Comparison of ENCODE assay signal across 18 cellular contexts in genomic region chr12:45718306-45718705, GRCh38. TPM values are rescaled to one million over a fixed set of nuclear protein-coding genes. Genes with fewer than 3 reads are reported as not detected.
DNase-seq lines count a peak whose midpoint lies in the region; ATAC-seq, FAIRE-seq and TF ChIP-seq lines count a peak whose summit lies in the region.
"Had no signal": no experiment of that assay in that cellular context is flagged by ENCODE, and none has a peak within 500 bp of the region (broad histone marks: within the 10 kb centered on the region; RNA-seq: fewer than 3 reads in every experiment).

No MANE protein-coding gene starts in this region.

- H3K36me3 Mint-ChIP-seq in T-helper 17 cell (ENCODE audit: low read depth): peaks cover 5% of the 10 kb centered on the region

- no peaks in the 10 kb centered on the region for H3K36me3 ChIP-seq in kidney (ENCODE audit: control insufficient read depth in 1 of 2, insufficient read depth in 2 of 2, low read length in 2 of 2)
- H3K36me3 ChIP-seq in thyroid gland: no peaks in the 10 kb centered on the region
- H3K36me3 ChIP-seq: HAP-1 had no signal

- H3K4me1 Mint-ChIP-seq in stimulated activated naive CD8-positive, alpha-beta T cell treated with anti-CD3 and anti-CD28 coated beads, Interleukin-15, amount 100 ng/mL, for 72 hours: peaks cover 52% of the 10 kb centered on the region
- H3K4me1 Mint-ChIP-seq in T-helper 17 cell: peaks cover 28% of the 10 kb centered on the region

- TF ChIP-seq POLR2A in thyroid gland (IDR thresholded peaks at IDR 0.05): no peak

- H3K9ac ChIP-seq in kidney (ENCODE audit: low read length in 2 of 2): no peak overlapping the region

- no peak overlapping the region for H3K4me3 Mint-ChIP-seq in stimulated activated naive CD8-positive, alpha-beta T cell treated with anti-CD3 and anti-CD28 coated beads, Interleukin-15, amount 100 ng/mL, for 72 hours
- no peak overlapping the region for H3K4me3 Mint-ChIP-seq in T-helper 17 cell
- H3K4me3 Mint-ChIP-seq: IgD-negative memory B cell had no signal

- intact Hi-C loops in kidney (cut with DNase I) (no loop called here), thyroid gland (cut with DNase I) (no loop called here)

- H3K9me3 Mint-ChIP-seq in stimulated activated naive CD8-positive, alpha-beta T cell treated with anti-CD3 and anti-CD28 coated beads, Interleukin-15, amount 100 ng/mL, for 72 hours: no peaks in the 10 kb centered on the region
- H3K9me3 Mint-ChIP-seq: IgD-negative memory B cell had no signal

- no peak for TF ChIP-seq CTCF in kidney (IDR thresholded peaks at IDR 0.05; ENCODE audit: borderline replicate concordance, extremely low read depth, insufficient read depth)
- TF ChIP-seq CTCF in thyroid gland (IDR thresholded peaks at IDR 0.05): no peak
- no peak for TF ChIP-seq CTCF in GM10266 (IDR thresholded peaks at IDR 0.05; ENCODE audit: control insufficient read depth, insufficient read depth, low read depth, missing control alignments)

- 94 to 96% methylated on average over 4 of the region's 4 CpGs for whole genome bisulfite sequencing in thyroid gland, 2 donors

- H3K27me3 ChIP-seq in thyroid gland: no peaks in the 10 kb centered on the region

- H3K27me3 Mint-ChIP-seq in stimulated activated naive CD8-positive, alpha-beta T cell treated with anti-CD3 and anti-CD28 coated beads, Interleukin-15, amount 100 ng/mL, for 72 hours: no peaks in the 10 kb centered on the region
- H3K27me3 Mint-ChIP-seq in T-helper 17 cell: no peaks in the 10 kb centered on the region
- H3K27me3 Mint-ChIP-seq: IgD-negative memory B cell had no signal

- H3K9me3 ChIP-seq in T-helper 17 cell (ENCODE audit: control insufficient read depth, low read length, poor library complexity, severe bottlenecking): no peaks in the 10 kb centered on the region
- no peaks in the 10 kb centered on the region for H3K9me3 ChIP-seq in kidney (ENCODE audit: control insufficient read depth in 1 of 2, low read length in 2 of 2)
- no peaks in the 10 kb centered on the region for H3K9me3 ChIP-seq in thyroid gland
- H3K9me3 ChIP-seq: HAP-1 had no signal

- no peak overlapping the region for H3K27ac Mint-ChIP-seq in stimulated activated naive CD8-positive, alpha-beta T cell treated with anti-CD3 and anti-CD28 coated beads, Interleukin-15, amount 100 ng/mL, for 72 hours
- peak overlapping the region; percentile 4 for H3K27ac Mint-ChIP-seq in T-helper 17 cell

- H3K4me3 ChIP-seq in kidney (ENCODE audit: low read length in 2 of 2): no peak overlapping the region
- no peak overlapping the region for H3K4me3 ChIP-seq in thyroid gland (replicated peaks in 1 of 3)
- H3K4me3 ChIP-seq: HAP-1 had no signal

- H3K4me1 ChIP-seq in kidney (ENCODE audit: control insufficient read depth in 1 of 2, insufficient read depth in 1 of 2, low read depth in 1 of 2, low read length in 2 of 2): peaks cover 0 to 8% of the 10 kb centered on the region in 2 donors
- peaks cover 17 to 18% of the 10 kb centered on the region in 2 donors for H3K4me1 ChIP-seq in thyroid gland
- H3K4me1 ChIP-seq: HAP-1 had no signal

- no peak for DNase-seq in stimulated activated naive CD8-positive, alpha-beta T cell treated with anti-CD3 and anti-CD28 coated beads, Interleukin-15, amount 100 ng/mL, for 72 hours
- DNase-seq in stimulated activated naive CD8-positive, alpha-beta T cell treated with anti-CD3 and anti-CD28 coated beads, Interleukin-15, Interleukin-2, amounts not matched to agents 100 U/mL and 50 U/mL, for 24 hours: no peak
- no peak for DNase-seq in T-helper 17 cell
- peak; percentile 7 for DNase-seq in kidney tubule cell (ENCODE audit: low spot score)
- DNase-seq in kidney: no peak
- DNase-seq in thyroid gland: no peak
- no peak for DNase-seq in GM10266 (ENCODE audit: extremely low spot score)
- DNase-seq: DMS79 treated with DMSO at 0.1 percent for 48 hours; NCI-H1436 treated with DMSO at 0.1 percent for 48 hours; NCI-H2029 treated with DMSO at 0.1 percent for 48 hours; NCI-H2171 treated with DMSO at 0.1 percent for 48 hours; NCI-H446 treated with DMSO at 0.1 percent for 48 hours; NK-92 treated with Interleukin-12 subunit alpha and Interleukin-12 subunit beta, amount 100 ng/mL, for 24 hours; SHP77 treated with DMSO at 0.1 percent for 48 hours had no signal

- no peak for FAIRE-seq in kidney (lab: Jason Lieb, UNC)
- FAIRE-seq: HTR-8/SVneo had no signal

- H3K27ac ChIP-seq in kidney (ENCODE audit: low read depth in 2 of 2, low read length in 2 of 2) (no peak overlapping the region), thyroid gland (no peak overlapping the region)
- H3K27ac ChIP-seq: HL-60 had no signal

- ATAC-seq in stimulated activated naive CD8-positive, alpha-beta T cell treated with anti-CD3 and anti-CD28 coated beads, Interleukin-15, amount 100 ng/mL, for 72 hours: peak; percentile 42
- ATAC-seq in stimulated activated naive CD8-positive, alpha-beta T cell treated with anti-CD3 and anti-CD28 coated beads, Interleukin-15, Interleukin-2, amounts not matched to agents 100 U/mL and 50 U/mL, for 24 hours: no peak
- no peak for ATAC-seq in T-helper 17 cell

RNA-seq across cellular contexts. Expression of gene ARID2, which starts 11.2 kb away (rescaled TPM):
- 10 to 100 TPM; 63.1 to 63.3 TPM for total RNA-seq in T-helper 17 cell
- total RNA-seq in kidney: 35.7 TPM
- 4.4 TPM for polyA plus RNA-seq in kidney (ENCODE audit: insufficient read depth, low read depth, low replicate concordance)
- 10 to 100 TPM; 44.7 to 69.2 (median 50.6) TPM for total RNA-seq in thyroid gland
